In genomic region chr4:7655549-7656243, GRCh38 we compare ENCODE assay signal across 1 cellular context.
TF ChIP-seq lines count a peak whose summit lies in the region.

No MANE protein-coding gene starts in this region.

TF ChIP-seq in SK-N-SH, 30 proteins besides CTCF, POLR2A, EP300 and RAD21 (continued from another document):
- TF ChIP-seq PBX3 (IDR thresholded peaks at IDR 0.05) (peak; percentile 94), RCOR1 (IDR thresholded peaks at IDR 0.05; ENCODE audit: low read length) (peak; percentile 40; the same call in 1 of the 2 replicates), TEAD4 (IDR thresholded peaks at IDR 0.05; ENCODE audit: borderline replicate concordance, insufficient read depth) (0 out of 2 replicates have a peak, but pooled peaks have one; percentile 19), FOXM1 (IDR thresholded peaks at IDR 0.05; ENCODE audit: low read depth) (no peak), JUND (IDR thresholded peaks at IDR 0.05) (no peak), MAX (IDR thresholded peaks at IDR 0.05; ENCODE audit: low read depth) (no peak), RXRA (IDR thresholded peaks at IDR 0.05; ENCODE audit: borderline replicate concordance, low read depth) (no peak), TCF12 (IDR thresholded peaks at IDR 0.05) (peak; percentile 66), RFX5 (IDR thresholded peaks at IDR 0.05; ENCODE audit: low read length) (no peak)
